ENCODE assay signal across 8 cellular contexts in the genomic region with DNA sequence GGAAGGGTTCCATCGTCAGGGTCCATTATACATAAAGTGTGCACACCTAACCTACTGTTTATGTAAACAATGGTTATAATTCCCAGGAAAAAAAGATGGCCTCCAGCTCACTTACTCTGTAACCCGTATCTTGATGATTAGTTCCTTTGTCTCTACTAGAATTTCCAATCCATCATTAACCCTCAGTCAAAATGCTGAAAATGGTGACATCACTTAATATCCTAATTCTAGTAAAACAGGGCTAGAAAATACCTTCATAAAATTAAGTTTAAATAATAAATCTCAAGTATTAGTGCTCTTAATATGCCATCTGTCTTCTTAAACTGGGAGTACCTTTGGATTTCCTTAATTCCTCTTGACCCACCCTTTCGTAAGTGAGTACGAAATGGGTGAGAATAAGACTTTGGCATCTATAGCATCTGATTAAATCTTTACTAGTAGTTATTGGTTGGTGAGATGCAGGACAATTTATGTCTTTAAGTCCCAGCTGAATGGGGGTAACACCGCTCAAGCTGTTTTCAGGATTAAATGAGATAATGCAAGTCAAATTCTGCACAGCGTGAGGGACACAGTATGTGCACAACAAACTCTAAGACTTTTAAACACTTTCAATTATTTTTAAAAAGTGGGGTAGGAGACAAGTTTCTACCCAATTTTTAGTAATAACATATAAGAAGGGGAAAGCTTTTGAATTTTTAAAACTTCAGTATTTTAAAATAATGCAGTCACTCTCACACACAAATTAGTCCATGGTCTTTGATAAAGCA. TPM values are rescaled to one million over a fixed set of nuclear protein-coding genes. Genes with fewer than 3 reads are reported as not detected.
DNase-seq lines count a peak whose midpoint lies in the region; ATAC-seq and TF ChIP-seq lines count a peak whose summit lies in the region.

No MANE protein-coding gene starts in this region.

- H3K4me1 Mint-ChIP-seq in naive B cell: peaks cover 8 to 19% (median 9%) of the 10 kb centered on the region in 3 donors

- H3K36me3 Mint-ChIP-seq in naive B cell: no peaks in the 10 kb centered on the region

- no peak for TF ChIP-seq CTCF in AG10803 (conservative IDR thresholded peaks at IDR 0.05; ENCODE audit: low read length)

- no peaks in the 10 kb centered on the region for H3K9me3 Mint-ChIP-seq in naive B cell

- peak overlapping the region in 3 of 6 donors; percentile 70 to 95 (median 93) for H3K27ac Mint-ChIP-seq in naive B cell

- H3K27ac ChIP-seq in KOPT-K1 (ENCODE audit: low read depth, low read length, poor library complexity, severe bottlenecking): peak overlapping the region; percentile 86
- peak overlapping the region; percentile 35 for H3K27ac ChIP-seq in cingulate gyrus (ENCODE audit: low read depth, low read length)

- peaks cover 15% of the 10 kb centered on the region; the same call in 1 of the 2 replicates for H3K36me3 ChIP-seq in KOPT-K1 (ENCODE audit: insufficient read depth, low read length)

- no peak for DNase-seq in AG10803 (ENCODE audit: low read depth)
- DNase-seq in naive B cell: no peak
- DNase-seq in inferior parietal cortex (ENCODE audit: extremely low spot score): no peak
- DNase-seq in HT-29 (ENCODE audit: low spot score): no peak
- DNase-seq in left lobe of liver (ENCODE audit: low spot score): no peak
- no peak for DNase-seq in iPS-NIHi7 (ENCODE audit: extremely low spot score)

- peak overlapping the region; percentile 87 to 99 (median 97) for H3K4me3 Mint-ChIP-seq in naive B cell

- H3K9me3 ChIP-seq in KOPT-K1 (ENCODE audit: insufficient read depth, low read length, poor library complexity, severe bottlenecking): no peaks in the 10 kb centered on the region

- no peaks in the 10 kb centered on the region for H3K27me3 Mint-ChIP-seq in naive B cell

- ATAC-seq in naive B cell (ENCODE audit: low read depth in 2 of 2) (no peak), left lobe of liver (no peak)

- H3K4me3 ChIP-seq in AG10803 (ENCODE audit: low read length): peak overlapping the region; percentile 69

RNA-seq across cellular contexts. Expression of a gene that starts 1.6 kb away (rescaled TPM):
- 10 to 100 TPM; 58.0 to 95.1 (median 76.1) TPM for polyA plus RNA-seq in naive B cell (ENCODE audit: low read depth in 6 of 6)
- 36.0 and 48.8 TPM in 2 replicates for total RNA-seq in HT-29 (2014; rRNA removed; shearing (Covaris generic))
- total RNA-seq in left lobe of liver: 32.4 TPM
